3 cellular contexts compared by ENCODE assay signal in the genomic region with DNA sequence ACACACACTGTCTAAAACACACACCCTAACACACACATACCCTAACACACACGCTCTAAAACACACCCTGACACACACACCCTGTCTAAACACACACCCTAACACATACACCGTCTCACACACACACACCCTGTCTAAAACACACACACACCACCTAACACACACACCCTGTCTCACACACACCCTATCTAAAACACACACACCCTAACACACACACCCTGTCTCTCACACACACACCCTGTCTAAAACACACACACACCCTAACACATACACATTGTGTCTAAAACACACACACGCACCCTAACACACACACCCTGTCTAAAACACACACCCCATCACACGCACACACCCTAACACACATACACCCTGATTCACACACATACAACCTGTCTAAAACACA.
TF ChIP-seq lines count a peak whose summit lies in the region.

No MANE protein-coding gene starts in this region.

TF ChIP-seq in HEK293, 187 proteins besides CTCF, POLR2A, EP300 and RAD21:
- TF ChIP-seq, protein P1, sequence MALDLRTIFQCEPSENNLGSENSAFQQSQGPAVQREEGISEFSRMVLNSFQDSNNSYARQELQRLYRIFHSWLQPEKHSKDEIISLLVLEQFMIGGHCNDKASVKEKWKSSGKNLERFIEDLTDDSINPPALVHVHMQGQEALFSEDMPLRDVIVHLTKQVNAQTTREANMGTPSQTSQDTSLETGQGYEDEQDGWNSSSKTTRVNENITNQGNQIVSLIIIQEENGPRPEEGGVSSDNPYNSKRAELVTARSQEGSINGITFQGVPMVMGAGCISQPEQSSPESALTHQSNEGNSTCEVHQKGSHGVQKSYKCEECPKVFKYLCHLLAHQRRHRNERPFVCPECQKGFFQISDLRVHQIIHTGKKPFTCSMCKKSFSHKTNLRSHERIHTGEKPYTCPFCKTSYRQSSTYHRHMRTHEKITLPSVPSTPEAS (tag by site-specific recombination; IDR thresholded peaks at IDR 0.05) = peak; percentile 70
- 0 out of 2 replicates have a peak, but pooled peaks have one; percentile 11 for TF ChIP-seq KLF1 (tag by site-specific recombination; IDR thresholded peaks at IDR 0.05)
- TF ChIP-seq, protein P2, sequence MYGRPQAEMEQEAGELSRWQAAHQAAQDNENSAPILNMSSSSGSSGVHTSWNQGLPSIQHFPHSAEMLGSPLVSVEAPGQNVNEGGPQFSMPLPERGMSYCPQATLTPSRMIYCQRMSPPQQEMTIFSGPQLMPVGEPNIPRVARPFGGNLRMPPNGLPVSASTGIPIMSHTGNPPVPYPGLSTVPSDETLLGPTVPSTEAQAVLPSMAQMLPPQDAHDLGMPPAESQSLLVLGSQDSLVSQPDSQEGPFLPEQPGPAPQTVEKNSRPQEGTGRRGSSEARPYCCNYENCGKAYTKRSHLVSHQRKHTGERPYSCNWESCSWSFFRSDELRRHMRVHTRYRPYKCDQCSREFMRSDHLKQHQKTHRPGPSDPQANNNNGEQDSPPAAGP (tag by site-specific recombination; IDR thresholded peaks at IDR 0.05) = peak; percentile 81
- TF ChIP-seq, protein P3, sequence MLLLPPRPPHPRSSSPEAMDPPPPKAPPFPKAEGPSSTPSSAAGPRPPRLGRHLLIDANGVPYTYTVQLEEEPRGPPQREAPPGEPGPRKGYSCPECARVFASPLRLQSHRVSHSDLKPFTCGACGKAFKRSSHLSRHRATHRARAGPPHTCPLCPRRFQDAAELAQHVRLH (tag by site-specific recombination; IDR thresholded peaks at IDR 0.05) = no peak
- TF ChIP-seq, protein P4, sequence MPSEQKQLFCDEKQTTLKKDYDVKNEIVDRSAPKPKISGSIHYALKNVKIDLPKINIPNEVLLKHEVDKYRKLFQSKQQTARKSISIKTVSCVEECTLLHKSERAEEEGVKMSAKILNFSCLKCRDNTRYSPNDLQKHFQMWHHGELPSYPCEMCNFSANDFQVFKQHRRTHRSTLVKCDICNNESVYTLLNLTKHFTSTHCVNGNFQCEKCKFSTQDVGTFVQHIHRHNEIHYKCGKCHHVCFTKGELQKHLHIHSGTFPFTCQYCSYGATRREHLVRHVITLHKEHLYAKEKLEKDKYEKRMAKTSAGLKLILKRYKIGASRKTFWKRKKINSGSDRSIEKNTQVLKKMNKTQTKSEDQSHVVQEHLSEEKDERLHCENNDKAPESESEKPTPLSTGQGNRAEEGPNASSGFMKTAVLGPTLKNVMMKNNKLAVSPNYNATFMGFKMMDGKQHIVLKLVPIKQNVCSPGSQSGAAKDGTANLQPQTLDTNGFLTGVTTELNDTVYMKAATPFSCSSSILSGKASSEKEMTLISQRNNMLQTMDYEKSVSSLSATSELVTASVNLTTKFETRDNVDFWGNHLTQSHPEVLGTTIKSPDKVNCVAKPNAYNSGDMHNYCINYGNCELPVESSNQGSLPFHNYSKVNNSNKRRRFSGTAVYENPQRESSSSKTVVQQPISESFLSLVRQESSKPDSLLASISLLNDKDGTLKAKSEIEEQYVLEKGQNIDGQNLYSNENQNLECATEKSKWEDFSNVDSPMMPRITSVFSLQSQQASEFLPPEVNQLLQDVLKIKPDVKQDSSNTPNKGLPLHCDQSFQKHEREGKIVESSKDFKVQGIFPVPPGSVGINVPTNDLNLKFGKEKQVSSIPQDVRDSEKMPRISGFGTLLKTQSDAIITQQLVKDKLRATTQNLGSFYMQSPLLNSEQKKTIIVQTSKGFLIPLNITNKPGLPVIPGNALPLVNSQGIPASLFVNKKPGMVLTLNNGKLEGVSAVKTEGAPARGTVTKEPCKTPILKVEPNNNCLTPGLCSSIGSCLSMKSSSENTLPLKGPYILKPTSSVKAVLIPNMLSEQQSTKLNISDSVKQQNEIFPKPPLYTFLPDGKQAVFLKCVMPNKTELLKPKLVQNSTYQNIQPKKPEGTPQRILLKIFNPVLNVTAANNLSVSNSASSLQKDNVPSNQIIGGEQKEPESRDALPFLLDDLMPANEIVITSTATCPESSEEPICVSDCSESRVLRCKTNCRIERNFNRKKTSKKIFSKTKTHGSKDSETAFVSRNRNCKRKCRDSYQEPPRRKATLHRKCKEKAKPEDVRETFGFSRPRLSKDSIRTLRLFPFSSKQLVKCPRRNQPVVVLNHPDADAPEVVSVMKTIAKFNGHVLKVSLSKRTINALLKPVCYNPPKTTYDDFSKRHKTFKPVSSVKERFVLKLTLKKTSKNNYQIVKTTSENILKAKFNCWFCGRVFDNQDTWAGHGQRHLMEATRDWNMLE (tag by site-specific recombination; conservative IDR thresholded peaks at IDR 0.05; ENCODE audit: low read depth) = no peak

TF ChIP-seq in K562, 482 proteins besides CTCF, POLR2A, EP300 and RAD21 (continues in another document):
- 0 out of 2 replicates have a peak, but pooled peaks have one; percentile 0 for TF ChIP-seq PHB2 (IDR thresholded peaks at IDR 0.05; ENCODE audit: low read depth)
- no peak for TF ChIP-seq ZKSCAN8 (CRISPR knock-in tag; IDR thresholded peaks at IDR 0.05)
- TF ChIP-seq, protein P5, sequence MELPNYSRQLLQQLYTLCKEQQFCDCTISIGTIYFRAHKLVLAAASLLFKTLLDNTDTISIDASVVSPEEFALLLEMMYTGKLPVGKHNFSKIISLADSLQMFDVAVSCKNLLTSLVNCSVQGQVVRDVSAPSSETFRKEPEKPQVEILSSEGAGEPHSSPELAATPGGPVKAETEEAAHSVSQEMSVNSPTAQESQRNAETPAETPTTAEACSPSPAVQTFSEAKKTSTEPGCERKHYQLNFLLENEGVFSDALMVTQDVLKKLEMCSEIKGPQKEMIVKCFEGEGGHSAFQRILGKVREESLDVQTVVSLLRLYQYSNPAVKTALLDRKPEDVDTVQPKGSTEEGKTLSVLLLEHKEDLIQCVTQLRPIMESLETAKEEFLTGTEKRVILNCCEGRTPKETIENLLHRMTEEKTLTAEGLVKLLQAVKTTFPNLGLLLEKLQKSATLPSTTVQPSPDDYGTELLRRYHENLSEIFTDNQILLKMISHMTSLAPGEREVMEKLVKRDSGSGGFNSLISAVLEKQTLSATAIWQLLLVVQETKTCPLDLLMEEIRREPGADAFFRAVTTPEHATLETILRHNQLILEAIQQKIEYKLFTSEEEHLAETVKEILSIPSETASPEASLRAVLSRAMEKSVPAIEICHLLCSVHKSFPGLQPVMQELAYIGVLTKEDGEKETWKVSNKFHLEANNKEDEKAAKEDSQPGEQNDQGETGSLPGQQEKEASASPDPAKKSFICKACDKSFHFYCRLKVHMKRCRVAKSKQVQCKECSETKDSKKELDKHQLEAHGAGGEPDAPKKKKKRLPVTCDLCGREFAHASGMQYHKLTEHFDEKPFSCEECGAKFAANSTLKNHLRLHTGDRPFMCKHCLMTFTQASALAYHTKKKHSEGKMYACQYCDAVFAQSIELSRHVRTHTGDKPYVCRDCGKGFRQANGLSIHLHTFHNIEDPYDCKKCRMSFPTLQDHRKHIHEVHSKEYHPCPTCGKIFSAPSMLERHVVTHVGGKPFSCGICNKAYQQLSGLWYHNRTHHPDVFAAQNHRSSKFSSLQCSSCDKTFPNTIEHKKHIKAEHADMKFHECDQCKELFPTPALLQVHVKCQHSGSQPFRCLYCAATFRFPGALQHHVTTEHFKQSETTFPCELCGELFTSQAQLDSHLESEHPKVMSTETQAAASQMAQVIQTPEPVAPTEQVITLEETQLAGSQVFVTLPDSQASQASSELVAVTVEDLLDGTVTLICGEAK (IDR thresholded peaks at IDR 0.05) = no peak
- TF ChIP-seq, protein P5 (CRISPR knock-in tag; IDR thresholded peaks at IDR 0.05) = no peak

TF ChIP-seq in SK-N-SH, 30 proteins besides CTCF, POLR2A, EP300 and RAD21 (continues in another document):
- TF ChIP-seq, protein P6, sequence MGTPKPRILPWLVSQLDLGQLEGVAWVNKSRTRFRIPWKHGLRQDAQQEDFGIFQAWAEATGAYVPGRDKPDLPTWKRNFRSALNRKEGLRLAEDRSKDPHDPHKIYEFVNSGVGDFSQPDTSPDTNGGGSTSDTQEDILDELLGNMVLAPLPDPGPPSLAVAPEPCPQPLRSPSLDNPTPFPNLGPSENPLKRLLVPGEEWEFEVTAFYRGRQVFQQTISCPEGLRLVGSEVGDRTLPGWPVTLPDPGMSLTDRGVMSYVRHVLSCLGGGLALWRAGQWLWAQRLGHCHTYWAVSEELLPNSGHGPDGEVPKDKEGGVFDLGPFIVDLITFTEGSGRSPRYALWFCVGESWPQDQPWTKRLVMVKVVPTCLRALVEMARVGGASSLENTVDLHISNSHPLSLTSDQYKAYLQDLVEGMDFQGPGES (IDR thresholded peaks at IDR 0.05; ENCODE audit: low read depth, low read length) = no peak
- TF ChIP-seq TCF12 (IDR thresholded peaks at IDR 0.05) (no peak), CHD2 (IDR thresholded peaks at IDR 0.05; ENCODE audit: low read length, partially characterized antibody) (no peak), YY1 (IDR thresholded peaks at IDR 0.05; ENCODE audit: low read depth) (no peak), NRF1 (IDR thresholded peaks at IDR 0.05; ENCODE audit: low read depth, low read length) (no peak), RCOR1 (IDR thresholded peaks at IDR 0.05; ENCODE audit: low read length) (no peak), JUND (IDR thresholded peaks at IDR 0.05) (no peak), FOXM1 (IDR thresholded peaks at IDR 0.05; ENCODE audit: low read depth) (no peak), NFIC (IDR thresholded peaks at IDR 0.05; ENCODE audit: borderline replicate concordance) (no peak), MEF2A (IDR thresholded peaks at IDR 0.05; ENCODE audit: borderline replicate concordance, low read depth) (no peak), POLR2AphosphoS5 (IDR thresholded peaks at IDR 0.05; ENCODE audit: low read depth, low read length) (no peak), FOSL2 (IDR thresholded peaks at IDR 0.05; ENCODE audit: borderline replicate concordance, low read depth) (no peak)
- TF ChIP-seq, protein P7, sequence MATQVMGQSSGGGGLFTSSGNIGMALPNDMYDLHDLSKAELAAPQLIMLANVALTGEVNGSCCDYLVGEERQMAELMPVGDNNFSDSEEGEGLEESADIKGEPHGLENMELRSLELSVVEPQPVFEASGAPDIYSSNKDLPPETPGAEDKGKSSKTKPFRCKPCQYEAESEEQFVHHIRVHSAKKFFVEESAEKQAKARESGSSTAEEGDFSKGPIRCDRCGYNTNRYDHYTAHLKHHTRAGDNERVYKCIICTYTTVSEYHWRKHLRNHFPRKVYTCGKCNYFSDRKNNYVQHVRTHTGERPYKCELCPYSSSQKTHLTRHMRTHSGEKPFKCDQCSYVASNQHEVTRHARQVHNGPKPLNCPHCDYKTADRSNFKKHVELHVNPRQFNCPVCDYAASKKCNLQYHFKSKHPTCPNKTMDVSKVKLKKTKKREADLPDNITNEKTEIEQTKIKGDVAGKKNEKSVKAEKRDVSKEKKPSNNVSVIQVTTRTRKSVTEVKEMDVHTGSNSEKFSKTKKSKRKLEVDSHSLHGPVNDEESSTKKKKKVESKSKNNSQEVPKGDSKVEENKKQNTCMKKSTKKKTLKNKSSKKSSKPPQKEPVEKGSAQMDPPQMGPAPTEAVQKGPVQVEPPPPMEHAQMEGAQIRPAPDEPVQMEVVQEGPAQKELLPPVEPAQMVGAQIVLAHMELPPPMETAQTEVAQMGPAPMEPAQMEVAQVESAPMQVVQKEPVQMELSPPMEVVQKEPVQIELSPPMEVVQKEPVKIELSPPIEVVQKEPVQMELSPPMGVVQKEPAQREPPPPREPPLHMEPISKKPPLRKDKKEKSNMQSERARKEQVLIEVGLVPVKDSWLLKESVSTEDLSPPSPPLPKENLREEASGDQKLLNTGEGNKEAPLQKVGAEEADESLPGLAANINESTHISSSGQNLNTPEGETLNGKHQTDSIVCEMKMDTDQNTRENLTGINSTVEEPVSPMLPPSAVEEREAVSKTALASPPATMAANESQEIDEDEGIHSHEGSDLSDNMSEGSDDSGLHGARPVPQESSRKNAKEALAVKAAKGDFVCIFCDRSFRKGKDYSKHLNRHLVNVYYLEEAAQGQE (IDR thresholded peaks at IDR 0.05; ENCODE audit: low read depth, low read length) = no peak
- TF ChIP-seq, protein P8, sequence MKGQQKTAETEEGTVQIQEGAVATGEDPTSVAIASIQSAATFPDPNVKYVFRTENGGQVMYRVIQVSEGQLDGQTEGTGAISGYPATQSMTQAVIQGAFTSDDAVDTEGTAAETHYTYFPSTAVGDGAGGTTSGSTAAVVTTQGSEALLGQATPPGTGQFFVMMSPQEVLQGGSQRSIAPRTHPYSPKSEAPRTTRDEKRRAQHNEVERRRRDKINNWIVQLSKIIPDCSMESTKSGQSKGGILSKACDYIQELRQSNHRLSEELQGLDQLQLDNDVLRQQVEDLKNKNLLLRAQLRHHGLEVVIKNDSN (IDR thresholded peaks at IDR 0.05; ENCODE audit: borderline replicate concordance, low read depth) = no peak
- TF ChIP-seq, protein P9, sequence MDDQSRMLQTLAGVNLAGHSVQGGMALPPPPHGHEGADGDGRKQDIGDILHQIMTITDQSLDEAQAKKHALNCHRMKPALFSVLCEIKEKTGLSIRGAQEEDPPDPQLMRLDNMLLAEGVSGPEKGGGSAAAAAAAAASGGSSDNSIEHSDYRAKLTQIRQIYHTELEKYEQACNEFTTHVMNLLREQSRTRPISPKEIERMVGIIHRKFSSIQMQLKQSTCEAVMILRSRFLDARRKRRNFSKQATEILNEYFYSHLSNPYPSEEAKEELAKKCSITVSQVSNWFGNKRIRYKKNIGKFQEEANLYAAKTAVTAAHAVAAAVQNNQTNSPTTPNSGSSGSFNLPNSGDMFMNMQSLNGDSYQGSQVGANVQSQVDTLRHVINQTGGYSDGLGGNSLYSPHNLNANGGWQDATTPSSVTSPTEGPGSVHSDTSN (IDR thresholded peaks at IDR 0.05) = no peak
- TF ChIP-seq, protein P10, sequence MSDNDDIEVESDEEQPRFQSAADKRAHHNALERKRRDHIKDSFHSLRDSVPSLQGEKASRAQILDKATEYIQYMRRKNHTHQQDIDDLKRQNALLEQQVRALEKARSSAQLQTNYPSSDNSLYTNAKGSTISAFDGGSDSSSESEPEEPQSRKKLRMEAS (IDR thresholded peaks at IDR 0.05; ENCODE audit: low read depth) = no peak
